17 cellular contexts compared by ENCODE assay signal in the genomic region with DNA sequence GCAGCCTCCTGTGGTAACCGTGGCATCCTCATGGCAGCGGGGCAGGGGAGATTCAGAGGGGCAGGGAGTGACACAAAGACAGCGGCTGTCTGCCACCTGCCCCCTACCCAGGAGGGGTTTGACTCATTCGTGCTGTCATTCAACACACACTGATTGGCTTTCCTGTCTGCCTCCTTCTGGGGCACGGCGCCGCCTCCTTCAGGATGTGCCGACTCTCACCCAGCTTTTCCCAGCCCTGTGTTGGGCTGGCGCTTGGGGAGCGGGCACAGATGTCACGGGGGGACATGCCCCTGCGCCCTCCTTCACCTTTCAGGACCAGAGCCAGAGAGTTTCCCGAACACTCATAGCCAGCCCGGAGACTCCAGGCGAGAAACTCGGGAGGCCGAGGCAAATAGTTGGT.
A peak's percentile ranks its signal among the peaks of the same experiment; 100 is the strongest.
DNase-seq lines count a peak whose midpoint lies in the region; ATAC-seq and TF ChIP-seq lines count a peak whose summit lies in the region.
"Had no signal": no experiment of that assay in that cellular context is flagged by ENCODE, and none has a peak within 500 bp of the region (broad histone marks: within the 10 kb centered on the region; RNA-seq: fewer than 3 reads in every experiment).

No MANE protein-coding gene starts in this region.

- H3K27ac ChIP-seq in GM23338 (ENCODE audit: low read depth), result no peak overlapping the region
- H3K27ac ChIP-seq in neural cell (ENCODE audit: low read length), result peak overlapping the region; percentile 66
- H3K27ac ChIP-seq in SJCRH30, result no peak overlapping the region

- no peak for TF ChIP-seq RAD21 in neural cell (conservative IDR thresholded peaks at IDR 0.05)

- no peaks in the 10 kb centered on the region for H3K9me3 ChIP-seq in neural cell (ENCODE audit: low read length)
- H3K9me3 ChIP-seq in SJCRH30 (replicated peaks), result no peaks in the 10 kb centered on the region
- no peaks in the 10 kb centered on the region for H3K9me3 ChIP-seq in T-helper 17 cell (ENCODE audit: control insufficient read depth, low read length, poor library complexity, severe bottlenecking)
- H3K9me3 ChIP-seq: BE2C had no signal

- H3K4me1 Mint-ChIP-seq in GM23338 (peaks cover 33% of the 10 kb centered on the region), brain (peaks cover 79% of the 10 kb centered on the region), T-helper 17 cell (peaks cover 27% of the 10 kb centered on the region)
- H3K4me1 Mint-ChIP-seq in stimulated activated naive B cell treated with anti-CD40 and anti-IgM and Interleukin-4, amounts not matched to agents 10 μg/mL and 1 μg/mL and 100 μg/mL, for 72 hours, result peaks cover 33 to 74% of the 10 kb centered on the region in 2 donors

- H3K36me3 Mint-ChIP-seq in GM23338 (ENCODE audit: low read depth) (no peaks in the 10 kb centered on the region; the same call in 2 of the 3 replicates), brain (peaks cover 8% of the 10 kb centered on the region), T-helper 17 cell (ENCODE audit: low read depth) (no peaks in the 10 kb centered on the region)
- H3K36me3 Mint-ChIP-seq in stimulated activated naive B cell treated with anti-CD40 and anti-IgM and Interleukin-4, amounts not matched to agents 10 μg/mL and 1 μg/mL and 100 μg/mL, for 72 hours, result peaks cover 17 to 24% of the 10 kb centered on the region in 2 donors

- DNase-seq in GM23338 (ENCODE audit: low spot score), result no peak
- DNase-seq in stimulated activated naive B cell treated with anti-CD40 and anti-IgM and Interleukin-4, amounts not matched to agents 10 μg/mL and 1 μg/mL and 100 μg/mL, for 72 hours, result no peak
- DNase-seq in SJCRH30, result no peak
- DNase-seq in T-helper 17 cell, result no peak
- DNase-seq: BE2C; Calu3; CD4-positive, CD25-positive, alpha-beta regulatory T cell; DMS153; Kasumi-1; NCI-H187 treated with DMSO at 0.1 percent for 48 hours; NCI-H2107; NCI-H510A; SIG-M5 had no signal

- H3F3A ChIP-seq in GM23338 (replicated peaks; ENCODE audit: low read depth) (no peaks in the 10 kb centered on the region), neural cell (ENCODE audit: insufficient read depth, low read length, poor library complexity, severe bottlenecking) (peaks cover 4% of the 10 kb centered on the region)

- no peak overlapping the region for H3K4me2 ChIP-seq in GM23338
- no peak overlapping the region for H3K4me2 ChIP-seq in neural cell (ENCODE audit: low read length)

- H4K20me1 ChIP-seq in GM23338 (replicated peaks; ENCODE audit: insufficient read depth) (peaks cover 51% of the 10 kb centered on the region), neural cell (ENCODE audit: insufficient read depth) (no peaks in the 10 kb centered on the region)

- H3K4me3 ChIP-seq in GM23338 (no peak overlapping the region), neural cell (ENCODE audit: low read length) (peak overlapping the region; percentile 1), SJCRH30 (no peak overlapping the region)

- H3K9me2 ChIP-seq in GM23338 (ENCODE audit: insufficient read depth), result no peaks in the 10 kb centered on the region
- no peaks in the 10 kb centered on the region for H3K9me2 ChIP-seq in neural cell (ENCODE audit: insufficient read depth, low read length)

- H3K9me3 Mint-ChIP-seq in GM23338 (no peaks in the 10 kb centered on the region), brain (no peaks in the 10 kb centered on the region)
- H3K9me3 Mint-ChIP-seq in stimulated activated naive B cell treated with anti-CD40 and anti-IgM and Interleukin-4, amounts not matched to agents 10 μg/mL and 1 μg/mL and 100 μg/mL, for 72 hours, result peaks cover 0 to 3% of the 10 kb centered on the region in 2 donors
- H3K9me3 Mint-ChIP-seq: CD4-positive, CD25-positive, alpha-beta regulatory T cell had no signal

- H3K4me1 ChIP-seq in GM23338 (ENCODE audit: insufficient read depth) (no peaks in the 10 kb centered on the region; the same call in 1 of the 2 replicates), SJCRH30 (no peaks in the 10 kb centered on the region)
- H3K4me1 ChIP-seq: BE2C had no signal

- H3K27me3 Mint-ChIP-seq in GM23338 (ENCODE audit: insufficient read depth, low read depth, poor library complexity) (peaks cover 11% of the 10 kb centered on the region), brain (peaks cover 3% of the 10 kb centered on the region), T-helper 17 cell (no peaks in the 10 kb centered on the region)
- no peaks in the 10 kb centered on the region for H3K27me3 Mint-ChIP-seq in stimulated activated naive B cell treated with anti-CD40 and anti-IgM and Interleukin-4, amounts not matched to agents 10 μg/mL and 1 μg/mL and 100 μg/mL, for 72 hours
- H3K27me3 Mint-ChIP-seq: CD4-positive, CD25-positive, alpha-beta regulatory T cell had no signal

- no peak for TF ChIP-seq CTCF in GM23338 (conservative IDR thresholded peaks at IDR 0.05; ENCODE audit: low read depth in 2 of 2)
- TF ChIP-seq CTCF in brain (conservative IDR thresholded peaks at IDR 0.05), result no peak
- TF ChIP-seq CTCF in neural cell (IDR thresholded peaks at IDR 0.05; ENCODE audit: poor library complexity, severe bottlenecking), result no peak

- no peak overlapping the region for H3K9ac ChIP-seq in neural cell (ENCODE audit: low read length)

- no peak overlapping the region for H3K4me3 Mint-ChIP-seq in GM23338
- H3K4me3 Mint-ChIP-seq in brain, result no peak overlapping the region
- H3K4me3 Mint-ChIP-seq in stimulated activated naive B cell treated with anti-CD40 and anti-IgM and Interleukin-4, amounts not matched to agents 10 μg/mL and 1 μg/mL and 100 μg/mL, for 72 hours, result no peak overlapping the region
- no peak overlapping the region for H3K4me3 Mint-ChIP-seq in T-helper 17 cell
- H3K4me3 Mint-ChIP-seq: CD4-positive, CD25-positive, alpha-beta regulatory T cell had no signal

- H3K27me3 ChIP-seq in GM23338 (ENCODE audit: insufficient read depth) (no peaks in the 10 kb centered on the region), neural cell (ENCODE audit: insufficient read depth, low read depth, low read length) (no peaks in the 10 kb centered on the region), SJCRH30 (no peaks in the 10 kb centered on the region)
- H3K27me3 ChIP-seq: BE2C had no signal

- H3K36me3 ChIP-seq in GM23338 (ENCODE audit: insufficient read depth), result no peaks in the 10 kb centered on the region
- no peaks in the 10 kb centered on the region for H3K36me3 ChIP-seq in neural cell (ENCODE audit: insufficient read depth, low read length)
- H3K36me3 ChIP-seq in SJCRH30, result no peaks in the 10 kb centered on the region
- H3K36me3 ChIP-seq: BE2C had no signal

- no peak for TF ChIP-seq EP300 in neural cell (conservative IDR thresholded peaks at IDR 0.05; ENCODE audit: poor library complexity, severe bottlenecking)

- ATAC-seq in GM23338 (peak; percentile 11; the same call in 1 of the 3 replicates), T-helper 17 cell (no peak), GM21717 (IDR thresholded peaks at IDR 0.05; ENCODE audit: unreplicated experiment) (no peak)
- no peak for ATAC-seq in stimulated activated naive B cell treated with anti-CD40 and anti-IgM and Interleukin-4, amounts not matched to agents 10 μg/mL and 1 μg/mL and 100 μg/mL, for 72 hours (replicated peaks)
- ATAC-seq: SK-N-SH treated with all-trans-retinoic acid at 6 μM for 48 hours had no signal

- H3K27ac Mint-ChIP-seq in GM23338 (no peak overlapping the region), brain (peak overlapping the region in 4 of 5 experiments; percentile 63 to 97 (median 87)), T-helper 17 cell (no peak overlapping the region)
- peak overlapping the region; percentile 20 for H3K27ac Mint-ChIP-seq in stimulated activated naive B cell treated with anti-CD40 and anti-IgM and Interleukin-4, amounts not matched to agents 10 μg/mL and 1 μg/mL and 100 μg/mL, for 72 hours
- H3K27ac Mint-ChIP-seq: CD4-positive, CD25-positive, alpha-beta regulatory T cell had no signal

- H3K79me2 ChIP-seq in GM23338 (replicated peaks; ENCODE audit: insufficient read depth) (peaks cover 87% of the 10 kb centered on the region), neural cell (replicated peaks; ENCODE audit: insufficient read depth, low read length) (peaks cover 37% of the 10 kb centered on the region)

- H2AFZ ChIP-seq in GM23338, result no peak overlapping the region
- H2AFZ ChIP-seq in neural cell (ENCODE audit: low read depth, low read length), result no peak overlapping the region

TF ChIP-seq in neural cell, 6 proteins besides CTCF, POLR2A, EP300 and RAD21:
- TF ChIP-seq MXI1 (conservative IDR thresholded peaks at IDR 0.05; ENCODE audit: poor library complexity, severe bottlenecking) (no peak), POLR2AphosphoS5 (IDR thresholded peaks at IDR 0.05) (no peak), TAF1 (IDR thresholded peaks at IDR 0.05; ENCODE audit: low read depth) (no peak), SMC3 (conservative IDR thresholded peaks at IDR 0.05; ENCODE audit: poor library complexity) (no peak), EZH2 (IDR thresholded peaks at IDR 0.05; ENCODE audit: borderline replicate concordance, insufficient read depth, low read length, poor library complexity, severe bottlenecking) (no peak)
- TF ChIP-seq, protein P1, sequence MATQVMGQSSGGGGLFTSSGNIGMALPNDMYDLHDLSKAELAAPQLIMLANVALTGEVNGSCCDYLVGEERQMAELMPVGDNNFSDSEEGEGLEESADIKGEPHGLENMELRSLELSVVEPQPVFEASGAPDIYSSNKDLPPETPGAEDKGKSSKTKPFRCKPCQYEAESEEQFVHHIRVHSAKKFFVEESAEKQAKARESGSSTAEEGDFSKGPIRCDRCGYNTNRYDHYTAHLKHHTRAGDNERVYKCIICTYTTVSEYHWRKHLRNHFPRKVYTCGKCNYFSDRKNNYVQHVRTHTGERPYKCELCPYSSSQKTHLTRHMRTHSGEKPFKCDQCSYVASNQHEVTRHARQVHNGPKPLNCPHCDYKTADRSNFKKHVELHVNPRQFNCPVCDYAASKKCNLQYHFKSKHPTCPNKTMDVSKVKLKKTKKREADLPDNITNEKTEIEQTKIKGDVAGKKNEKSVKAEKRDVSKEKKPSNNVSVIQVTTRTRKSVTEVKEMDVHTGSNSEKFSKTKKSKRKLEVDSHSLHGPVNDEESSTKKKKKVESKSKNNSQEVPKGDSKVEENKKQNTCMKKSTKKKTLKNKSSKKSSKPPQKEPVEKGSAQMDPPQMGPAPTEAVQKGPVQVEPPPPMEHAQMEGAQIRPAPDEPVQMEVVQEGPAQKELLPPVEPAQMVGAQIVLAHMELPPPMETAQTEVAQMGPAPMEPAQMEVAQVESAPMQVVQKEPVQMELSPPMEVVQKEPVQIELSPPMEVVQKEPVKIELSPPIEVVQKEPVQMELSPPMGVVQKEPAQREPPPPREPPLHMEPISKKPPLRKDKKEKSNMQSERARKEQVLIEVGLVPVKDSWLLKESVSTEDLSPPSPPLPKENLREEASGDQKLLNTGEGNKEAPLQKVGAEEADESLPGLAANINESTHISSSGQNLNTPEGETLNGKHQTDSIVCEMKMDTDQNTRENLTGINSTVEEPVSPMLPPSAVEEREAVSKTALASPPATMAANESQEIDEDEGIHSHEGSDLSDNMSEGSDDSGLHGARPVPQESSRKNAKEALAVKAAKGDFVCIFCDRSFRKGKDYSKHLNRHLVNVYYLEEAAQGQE (IDR thresholded peaks at IDR 0.05; ENCODE audit: borderline replicate concordance), result no peak

Comparison
In these comparisons a context has a peak if more than half of its experiments do, and no peak if none do; other contexts are left out.
1. H3K27ac Mint-ChIP-seq: peak in brain (4 of 5) and stimulated activated naive B cell treated with anti-CD40 and anti-IgM and Interleukin-4, amounts not matched to agents 10 μg/mL and 1 μg/mL and 100 μg/mL, for 72 hours (single experiment); none in GM23338 (single experiment) and T-helper 17 cell (single experiment).